In genomic region chr2:232525796-232526195, GRCh38 we compare ENCODE assay signal across 14 cellular contexts. TPM values are rescaled to one million over a fixed set of nuclear protein-coding genes. Genes with fewer than 3 reads are reported as not detected.
DNase-seq lines count a peak whose midpoint lies in the region; ATAC-seq and TF ChIP-seq lines count a peak whose summit lies in the region.
"Had no signal": no experiment of that assay in that cellular context is flagged by ENCODE, and none has a peak within 500 bp of the region (broad histone marks: within the 10 kb centered on the region; RNA-seq: fewer than 3 reads in every experiment).

TSS of gene CHRND (plus strand) at chr2:232526160. CDS start at chr2:232526216, 56 bp downstream.

- no TSS peak for BruUV-seq in PC-9 (replicated peaks; lab: Mats Ljungman, UMichigan)

- peaks cover 35% of the 10 kb centered on the region for H3K27me3 ChIP-seq in PC-9 (ENCODE audit: insufficient read depth, low read depth)

- CTCF ChIA-PET in PC-9 (lab: Charles Lee), result no interaction called here

- H3K9me2 ChIP-seq in PC-9 (ENCODE audit: insufficient read depth), result no peaks in the 10 kb centered on the region

- no peaks in the 10 kb centered on the region for H3K79me2 ChIP-seq in PC-9 (ENCODE audit: low read depth)

- no peaks in the 10 kb centered on the region for H3K36me3 ChIP-seq in PC-9 (ENCODE audit: low read depth)
- H3K36me3 ChIP-seq: sigmoid colon had no signal

- H3K4me3 ChIP-seq in PC-9, result no peak within 1 kb of the TSS
- no peak within 1 kb of the TSS for H3K4me3 ChIP-seq in coronary artery
- H3K4me3 ChIP-seq: sigmoid colon had no signal

- POLR2A ChIA-PET in PC-9 (lab: Charles Lee; ENCODE audit: unreplicated experiment), result no interaction called here

- no peak within 1 kb of the TSS for H3K4me2 ChIP-seq in PC-9

- intact Hi-C loops in PC-9 (cut with micrococcal nuclease; ENCODE audit: unreplicated experiment), result loop anchor here (10.0 kb wide), 2 partner anchors 201 to 621 kb away; no protein-coding TSS in a partner anchor

- no peak within 1 kb of the TSS for H2AFZ ChIP-seq in PC-9

- TF ChIP-seq CTCF in PC-9 (conservative IDR thresholded peaks at IDR 0.05), result no peak
- no peak for TF ChIP-seq CTCF in coronary artery (IDR thresholded peaks at IDR 0.05)

- no peak for ATAC-seq in GM19463 (IDR thresholded peaks at IDR 0.05; ENCODE audit: unreplicated experiment)

- no peaks in the 10 kb centered on the region for H4K20me1 ChIP-seq in PC-9 (ENCODE audit: insufficient read depth)

- H3K9me3 ChIP-seq in PC-9 (ENCODE audit: insufficient read depth, low read depth), result no peaks in the 10 kb centered on the region
- H3K9me3 ChIP-seq: sigmoid colon had no signal

- H3K4me1 ChIP-seq in PC-9 (replicated peaks; ENCODE audit: insufficient read depth), result no peaks in the 10 kb centered on the region

- H3K27ac ChIP-seq in PC-9 (no peak within 1 kb of the TSS), coronary artery (no peak within 1 kb of the TSS)
- H3K27ac ChIP-seq: sigmoid colon had no signal

- H3F3A ChIP-seq in PC-9 (ENCODE audit: insufficient read depth, low read depth), result no peaks in the 10 kb centered on the region

- DNase-seq in AG08395 (ENCODE audit: low spot score) (peak; percentile 33), GM03348 (ENCODE audit: low spot score) (peak; percentile 53), anterior cingulate cortex (lab: John Stamatoyannopoulos, UW) (peak in 31 of 58 donors; percentile 9 to 79 (median 33)), iPS-NIHi11 (ENCODE audit: low spot score) (peak; percentile 77), PC-9 (no peak), HuH-7.5 (ENCODE audit: low spot score) (no peak), coronary artery (ENCODE audit: low spot score) (no peak)
- DNase-seq: activated CD4-positive, CD25-positive, alpha-beta regulatory T cell; dermis blood vessel endothelial cell; NCI-H1092; NK-92 treated with Interleukin-12 subunit alpha and Interleukin-12 subunit beta, amount 100 ng/mL, for 24 hours; sigmoid colon had no signal

RNA-seq across cellular contexts. Expression of gene CHRND, which starts in this region (rescaled TPM):
- total RNA-seq in PC-9 (2021), result not detected in 2 replicates
- total RNA-seq: B cell, dermis blood vessel endothelial cell, sigmoid colon had no signal

Comparison
In these comparisons a context has a peak if more than half of its experiments do, and no peak if none do; other contexts are left out.
1. DNase-seq: peak in AG08395 (single experiment), GM03348 (single experiment), anterior cingulate cortex (31 of 58) and iPS-NIHi11 (single experiment); none in PC-9 (0 of 2), HuH-7.5 (single experiment) and coronary artery (single experiment).